ENCODE assay signal across 1 cellular context in genomic region chr2:119311831-119312230, GRCh38.
TF ChIP-seq lines count a peak whose summit lies in the region.

No MANE protein-coding gene starts in this region.

TF ChIP-seq in HepG2, 621 proteins besides CTCF, POLR2A, EP300 and RAD21 (continued from another document):
- no peak for TF ChIP-seq ZBTB40 (IDR thresholded peaks at IDR 0.05)
- TF ChIP-seq ZBTB40 (CRISPR knock-in tag; IDR thresholded peaks at IDR 0.05), result no peak
- no peak for TF ChIP-seq HIC2 (CRISPR knock-in tag; IDR thresholded peaks at IDR 0.05; ENCODE audit: low read depth)
